In genomic region chr12:11039171-11039570, GRCh38 we compare ENCODE assay signal across 27 cellular contexts. TPM values are rescaled to one million over a fixed set of nuclear protein-coding genes. Genes with fewer than 3 reads are reported as not detected.
"Had no signal": no experiment of that assay in that cellular context is flagged by ENCODE, and none has a peak within 500 bp of the region (broad histone marks: within the 10 kb centered on the region; RNA-seq: fewer than 3 reads in every experiment).

No MANE protein-coding gene starts in this region.

- DNase-seq: activated CD4-positive, alpha-beta memory T cell treated with anti-CD3 and anti-CD28 coated beads for 36 hours; activated CD4-positive, alpha-beta T cell treated with anti-CD3 and anti-CD28 coated beads for 36 hours; activated CD4-positive, alpha-beta T cell treated with anti-CD3 and anti-CD28 coated beads, Interleukin-2, amount 10 ng/mL, durations not matched to agents 24 days and 14 days; activated CD4-positive, CD25-positive, alpha-beta regulatory T cell; activated CD4-positive, CD25-positive, alpha-beta regulatory T cell treated with anti-CD3 and anti-CD28 coated beads, Interleukin-2, amount 50 U/mL, for 72 hours; activated CD8-positive, alpha-beta memory T cell treated with anti-CD3 and anti-CD28 coated beads, Interleukin-2, amount 10 ng/mL, durations not matched to agents 7 days and 5 days; activated CD8-positive, alpha-beta memory T cell treated with anti-CD3 and anti-CD28 coated beads, Interleukin-2, amount 50 U/mL, for 4 hours; activated CD8-positive, alpha-beta T cell treated with anti-CD3 and anti-CD28 coated beads, Interleukin-2, amount 10 ng/mL, durations not matched to agents 7 days and 5 days; activated effector memory CD4-positive, alpha-beta T cell treated with anti-CD3 and anti-CD28 coated beads, Interleukin-2, amount 50 U/mL, for 16 hours; activated naive CD4-positive, alpha-beta T cell treated with anti-CD3 and anti-CD28 coated beads for 36 hours; activated naive CD8-positive, alpha-beta T cell treated with anti-CD3 and anti-CD28 coated beads for 36 hours; activated naive CD8-positive, alpha-beta T cell treated with anti-CD3 and anti-CD28 coated beads, Interleukin-2, amount 50 U/mL, for 24 hours; activated T-cell treated with anti-CD3 and anti-CD28 coated beads, Interleukin-2, amount 50 U/mL, for 1 hour; activated T-cell treated with anti-CD3 and anti-CD28 coated beads, Interleukin-2, amount 50 U/mL, for 48 hours; adrenal gland; amygdala; aorta; body of pancreas; caudate nucleus; cortex of kidney; effector memory CD4-positive, alpha-beta T cell; endodermal cell; foreskin fibroblast; head of caudate nucleus; T-helper 2 cell had no signal

- ATAC-seq: activated CD4-positive, alpha-beta T cell treated with anti-CD3 and anti-CD28 coated beads for 36 hours; activated CD8-positive, alpha-beta memory T cell treated with anti-CD3 and anti-CD28 coated beads, Interleukin-2, amount 10 ng/mL, durations not matched to agents 7 days and 5 days; activated CD8-positive, alpha-beta T cell treated with anti-CD3 and anti-CD28 coated beads, Interleukin-2, amount 10 ng/mL, durations not matched to agents 7 days and 5 days; activated naive CD8-positive, alpha-beta T cell treated with anti-CD3 and anti-CD28 coated beads, Interleukin-2, amount 50 U/mL, for 24 hours; body of pancreas; esophagus mucosa had no signal

RNA-seq across cellular contexts. Expression of gene TAS2R31, which starts 8.0 kb away (rescaled TPM):
- total RNA-seq: epithelial cell of proximal tubule had no signal

RNA-seq across cellular contexts. Expression of gene TAS2R19, which starts 16.8 kb away (rescaled TPM):
- total RNA-seq: epithelial cell of proximal tubule had no signal

RNA-seq across cellular contexts. Expression of gene TAS2R50, which starts 52.5 kb away (rescaled TPM):
- total RNA-seq: activated CD4-positive, alpha-beta memory T cell treated with anti-CD3 and anti-CD28 coated beads for 36 hours; epithelial cell of proximal tubule had no signal
